ENCODE assay signal across 1 cellular context in the genomic region with DNA sequence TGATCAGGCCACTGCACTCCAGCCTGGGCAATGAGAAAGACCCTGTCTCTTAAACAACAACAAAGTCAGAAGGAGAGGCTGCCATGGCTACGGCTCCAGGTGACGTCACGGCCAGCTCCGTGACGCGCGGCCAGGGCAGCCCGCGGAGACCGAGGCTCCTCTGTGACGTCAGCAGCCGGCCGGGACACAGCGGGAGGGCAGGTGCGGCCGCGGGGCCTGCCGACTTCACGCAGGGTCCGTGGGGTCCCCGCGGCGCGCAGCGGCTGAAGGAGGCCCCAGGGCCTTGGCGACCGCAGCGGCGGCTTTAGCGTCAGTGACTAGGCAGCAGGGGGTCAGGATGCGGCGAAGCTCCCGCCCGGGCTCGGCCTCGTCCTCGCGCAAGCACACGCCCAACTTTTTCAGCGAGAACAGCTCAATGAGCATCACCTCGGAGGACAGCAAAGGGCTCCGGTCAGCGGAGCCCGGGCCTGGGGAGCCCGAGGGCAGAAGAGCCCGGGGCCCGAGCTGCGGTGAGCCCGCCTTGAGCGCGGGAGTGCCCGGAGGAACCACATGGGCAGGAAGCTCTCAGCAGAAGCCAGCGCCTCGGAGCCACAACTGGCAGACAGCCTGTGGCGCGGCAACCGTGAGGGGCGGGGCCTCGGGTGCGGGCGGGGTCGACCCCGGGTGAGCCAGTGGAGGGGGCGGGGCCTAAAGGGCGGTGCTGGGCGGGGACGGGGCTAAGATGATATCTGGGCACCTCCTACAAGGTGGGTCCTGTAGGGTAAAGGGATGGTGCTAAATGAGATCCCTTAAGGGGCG.
TF ChIP-seq lines count a peak whose summit lies in the region.

A gene with protein sequence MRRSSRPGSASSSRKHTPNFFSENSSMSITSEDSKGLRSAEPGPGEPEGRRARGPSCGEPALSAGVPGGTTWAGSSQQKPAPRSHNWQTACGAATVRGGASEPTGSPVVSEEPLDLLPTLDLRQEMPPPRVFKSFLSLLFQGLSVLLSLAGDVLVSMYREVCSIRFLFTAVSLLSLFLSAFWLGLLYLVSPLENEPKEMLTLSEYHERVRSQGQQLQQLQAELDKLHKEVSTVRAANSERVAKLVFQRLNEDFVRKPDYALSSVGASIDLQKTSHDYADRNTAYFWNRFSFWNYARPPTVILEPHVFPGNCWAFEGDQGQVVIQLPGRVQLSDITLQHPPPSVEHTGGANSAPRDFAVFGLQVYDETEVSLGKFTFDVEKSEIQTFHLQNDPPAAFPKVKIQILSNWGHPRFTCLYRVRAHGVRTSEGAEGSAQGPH (plus strand): TSS at position 163 of the 798 bp plus-strand sequence. CDS start 175 bp downstream, at position 338.

TF ChIP-seq in HepG2, 621 proteins besides CTCF, POLR2A, EP300 and RAD21 (continued from another document and continues in another):
- TF ChIP-seq KLF15 (CRISPR knock-in tag; IDR thresholded peaks at IDR 0.05; ENCODE audit: borderline replicate concordance): peak; percentile 97; the same call in 1 of the 2 replicates
- peak; percentile 73 for TF ChIP-seq ZNF768 (CRISPR knock-in tag; IDR thresholded peaks at IDR 0.05)
- TF ChIP-seq, protein P1, sequence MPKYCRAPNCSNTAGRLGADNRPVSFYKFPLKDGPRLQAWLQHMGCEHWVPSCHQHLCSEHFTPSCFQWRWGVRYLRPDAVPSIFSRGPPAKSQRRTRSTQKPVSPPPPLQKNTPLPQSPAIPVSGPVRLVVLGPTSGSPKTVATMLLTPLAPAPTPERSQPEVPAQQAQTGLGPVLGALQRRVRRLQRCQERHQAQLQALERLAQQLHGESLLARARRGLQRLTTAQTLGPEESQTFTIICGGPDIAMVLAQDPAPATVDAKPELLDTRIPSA (CRISPR knock-in tag; IDR thresholded peaks at IDR 0.05; ENCODE audit: borderline replicate concordance): peak; percentile 95
- TF ChIP-seq, protein P2, sequence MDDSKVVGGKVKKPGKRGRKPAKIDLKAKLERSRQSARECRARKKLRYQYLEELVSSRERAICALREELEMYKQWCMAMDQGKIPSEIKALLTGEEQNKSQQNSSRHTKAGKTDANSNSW (CRISPR knock-in tag; IDR thresholded peaks at IDR 0.05; ENCODE audit: borderline replicate concordance): peak; percentile 97
- TF ChIP-seq, protein P3, sequence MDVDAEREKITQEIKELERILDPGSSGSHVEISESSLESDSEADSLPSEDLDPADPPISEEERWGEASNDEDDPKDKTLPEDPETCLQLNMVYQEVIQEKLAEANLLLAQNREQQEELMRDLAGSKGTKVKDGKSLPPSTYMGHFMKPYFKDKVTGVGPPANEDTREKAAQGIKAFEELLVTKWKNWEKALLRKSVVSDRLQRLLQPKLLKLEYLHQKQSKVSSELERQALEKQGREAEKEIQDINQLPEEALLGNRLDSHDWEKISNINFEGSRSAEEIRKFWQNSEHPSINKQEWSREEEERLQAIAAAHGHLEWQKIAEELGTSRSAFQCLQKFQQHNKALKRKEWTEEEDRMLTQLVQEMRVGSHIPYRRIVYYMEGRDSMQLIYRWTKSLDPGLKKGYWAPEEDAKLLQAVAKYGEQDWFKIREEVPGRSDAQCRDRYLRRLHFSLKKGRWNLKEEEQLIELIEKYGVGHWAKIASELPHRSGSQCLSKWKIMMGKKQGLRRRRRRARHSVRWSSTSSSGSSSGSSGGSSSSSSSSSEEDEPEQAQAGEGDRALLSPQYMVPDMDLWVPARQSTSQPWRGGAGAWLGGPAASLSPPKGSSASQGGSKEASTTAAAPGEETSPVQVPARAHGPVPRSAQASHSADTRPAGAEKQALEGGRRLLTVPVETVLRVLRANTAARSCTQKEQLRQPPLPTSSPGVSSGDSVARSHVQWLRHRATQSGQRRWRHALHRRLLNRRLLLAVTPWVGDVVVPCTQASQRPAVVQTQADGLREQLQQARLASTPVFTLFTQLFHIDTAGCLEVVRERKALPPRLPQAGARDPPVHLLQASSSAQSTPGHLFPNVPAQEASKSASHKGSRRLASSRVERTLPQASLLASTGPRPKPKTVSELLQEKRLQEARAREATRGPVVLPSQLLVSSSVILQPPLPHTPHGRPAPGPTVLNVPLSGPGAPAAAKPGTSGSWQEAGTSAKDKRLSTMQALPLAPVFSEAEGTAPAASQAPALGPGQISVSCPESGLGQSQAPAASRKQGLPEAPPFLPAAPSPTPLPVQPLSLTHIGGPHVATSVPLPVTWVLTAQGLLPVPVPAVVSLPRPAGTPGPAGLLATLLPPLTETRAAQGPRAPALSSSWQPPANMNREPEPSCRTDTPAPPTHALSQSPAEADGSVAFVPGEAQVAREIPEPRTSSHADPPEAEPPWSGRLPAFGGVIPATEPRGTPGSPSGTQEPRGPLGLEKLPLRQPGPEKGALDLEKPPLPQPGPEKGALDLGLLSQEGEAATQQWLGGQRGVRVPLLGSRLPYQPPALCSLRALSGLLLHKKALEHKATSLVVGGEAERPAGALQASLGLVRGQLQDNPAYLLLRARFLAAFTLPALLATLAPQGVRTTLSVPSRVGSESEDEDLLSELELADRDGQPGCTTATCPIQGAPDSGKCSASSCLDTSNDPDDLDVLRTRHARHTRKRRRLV (CRISPR knock-in tag; IDR thresholded peaks at IDR 0.05): no peak
- TF ChIP-seq, protein P4, sequence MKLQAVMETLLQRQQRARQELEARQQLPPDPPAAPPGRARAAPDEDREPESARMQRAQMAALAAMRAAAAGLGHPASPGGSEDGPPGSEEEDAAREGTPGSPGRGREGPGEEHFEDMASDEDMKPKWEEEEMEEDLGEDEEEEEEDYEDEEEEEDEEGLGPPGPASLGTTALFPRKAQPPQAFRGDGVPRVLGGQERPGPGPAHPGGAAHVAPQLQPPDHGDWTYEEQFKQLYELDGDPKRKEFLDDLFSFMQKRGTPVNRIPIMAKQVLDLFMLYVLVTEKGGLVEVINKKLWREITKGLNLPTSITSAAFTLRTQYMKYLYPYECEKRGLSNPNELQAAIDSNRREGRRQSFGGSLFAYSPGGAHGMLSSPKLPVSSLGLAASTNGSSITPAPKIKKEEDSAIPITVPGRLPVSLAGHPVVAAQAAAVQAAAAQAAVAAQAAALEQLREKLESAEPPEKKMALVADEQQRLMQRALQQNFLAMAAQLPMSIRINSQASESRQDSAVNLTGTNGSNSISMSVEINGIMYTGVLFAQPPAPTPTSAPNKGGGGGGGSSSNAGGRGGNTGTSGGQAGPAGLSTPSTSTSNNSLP (IDR thresholded peaks at IDR 0.05; ENCODE audit: low read depth, low read length): no peak; the same call in 1 of the 2 replicates
- TF ChIP-seq, protein P5, sequence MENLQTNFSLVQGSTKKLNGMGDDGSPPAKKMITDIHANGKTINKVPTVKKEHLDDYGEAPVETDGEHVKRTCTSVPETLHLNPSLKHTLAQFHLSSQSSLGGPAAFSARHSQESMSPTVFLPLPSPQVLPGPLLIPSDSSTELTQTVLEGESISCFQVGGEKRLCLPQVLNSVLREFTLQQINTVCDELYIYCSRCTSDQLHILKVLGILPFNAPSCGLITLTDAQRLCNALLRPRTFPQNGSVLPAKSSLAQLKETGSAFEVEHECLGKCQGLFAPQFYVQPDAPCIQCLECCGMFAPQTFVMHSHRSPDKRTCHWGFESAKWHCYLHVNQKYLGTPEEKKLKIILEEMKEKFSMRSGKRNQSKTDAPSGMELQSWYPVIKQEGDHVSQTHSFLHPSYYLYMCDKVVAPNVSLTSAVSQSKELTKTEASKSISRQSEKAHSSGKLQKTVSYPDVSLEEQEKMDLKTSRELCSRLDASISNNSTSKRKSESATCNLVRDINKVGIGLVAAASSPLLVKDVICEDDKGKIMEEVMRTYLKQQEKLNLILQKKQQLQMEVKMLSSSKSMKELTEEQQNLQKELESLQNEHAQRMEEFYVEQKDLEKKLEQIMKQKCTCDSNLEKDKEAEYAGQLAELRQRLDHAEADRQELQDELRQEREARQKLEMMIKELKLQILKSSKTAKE (CRISPR knock-in tag; IDR thresholded peaks at IDR 0.05; ENCODE audit: borderline replicate concordance): peak; percentile 91
- TF ChIP-seq, protein P6, sequence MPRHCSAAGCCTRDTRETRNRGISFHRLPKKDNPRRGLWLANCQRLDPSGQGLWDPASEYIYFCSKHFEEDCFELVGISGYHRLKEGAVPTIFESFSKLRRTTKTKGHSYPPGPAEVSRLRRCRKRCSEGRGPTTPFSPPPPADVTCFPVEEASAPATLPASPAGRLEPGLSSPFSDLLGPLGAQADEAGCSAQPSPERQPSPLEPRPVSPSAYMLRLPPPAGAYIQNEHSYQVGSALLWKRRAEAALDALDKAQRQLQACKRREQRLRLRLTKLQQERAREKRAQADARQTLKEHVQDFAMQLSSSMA (CRISPR knock-in tag; IDR thresholded peaks at IDR 0.05): peak; percentile 97; the same call in 1 of the 2 replicates
- peak; percentile 85; the same call in 1 of the 2 replicates for TF ChIP-seq KMT2B (CRISPR knock-in tag; IDR thresholded peaks at IDR 0.05)
- no peak for TF ChIP-seq CBX5 (CRISPR knock-in tag; IDR thresholded peaks at IDR 0.05; ENCODE audit: borderline replicate concordance)
- TF ChIP-seq, protein P7, sequence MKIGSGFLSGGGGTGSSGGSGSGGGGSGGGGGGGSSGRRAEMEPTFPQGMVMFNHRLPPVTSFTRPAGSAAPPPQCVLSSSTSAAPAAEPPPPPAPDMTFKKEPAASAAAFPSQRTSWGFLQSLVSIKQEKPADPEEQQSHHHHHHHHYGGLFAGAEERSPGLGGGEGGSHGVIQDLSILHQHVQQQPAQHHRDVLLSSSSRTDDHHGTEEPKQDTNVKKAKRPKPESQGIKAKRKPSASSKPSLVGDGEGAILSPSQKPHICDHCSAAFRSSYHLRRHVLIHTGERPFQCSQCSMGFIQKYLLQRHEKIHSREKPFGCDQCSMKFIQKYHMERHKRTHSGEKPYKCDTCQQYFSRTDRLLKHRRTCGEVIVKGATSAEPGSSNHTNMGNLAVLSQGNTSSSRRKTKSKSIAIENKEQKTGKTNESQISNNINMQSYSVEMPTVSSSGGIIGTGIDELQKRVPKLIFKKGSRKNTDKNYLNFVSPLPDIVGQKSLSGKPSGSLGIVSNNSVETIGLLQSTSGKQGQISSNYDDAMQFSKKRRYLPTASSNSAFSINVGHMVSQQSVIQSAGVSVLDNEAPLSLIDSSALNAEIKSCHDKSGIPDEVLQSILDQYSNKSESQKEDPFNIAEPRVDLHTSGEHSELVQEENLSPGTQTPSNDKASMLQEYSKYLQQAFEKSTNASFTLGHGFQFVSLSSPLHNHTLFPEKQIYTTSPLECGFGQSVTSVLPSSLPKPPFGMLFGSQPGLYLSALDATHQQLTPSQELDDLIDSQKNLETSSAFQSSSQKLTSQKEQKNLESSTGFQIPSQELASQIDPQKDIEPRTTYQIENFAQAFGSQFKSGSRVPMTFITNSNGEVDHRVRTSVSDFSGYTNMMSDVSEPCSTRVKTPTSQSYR (CRISPR knock-in tag; IDR thresholded peaks at IDR 0.05; ENCODE audit: borderline replicate concordance): no peak; the same call in 1 of the 2 replicates
- TF ChIP-seq ZNF446 (CRISPR knock-in tag; IDR thresholded peaks at IDR 0.05): peak; percentile 98
- 0 out of 2 replicates have a peak, but pooled peaks have one; percentile 21 for TF ChIP-seq POGZ (CRISPR knock-in tag; IDR thresholded peaks at IDR 0.05)
- TF ChIP-seq PAX8 (CRISPR knock-in tag; IDR thresholded peaks at IDR 0.05; ENCODE audit: borderline replicate concordance): peak; percentile 32; the same call in 1 of the 2 replicates
- TF ChIP-seq, protein P8, sequence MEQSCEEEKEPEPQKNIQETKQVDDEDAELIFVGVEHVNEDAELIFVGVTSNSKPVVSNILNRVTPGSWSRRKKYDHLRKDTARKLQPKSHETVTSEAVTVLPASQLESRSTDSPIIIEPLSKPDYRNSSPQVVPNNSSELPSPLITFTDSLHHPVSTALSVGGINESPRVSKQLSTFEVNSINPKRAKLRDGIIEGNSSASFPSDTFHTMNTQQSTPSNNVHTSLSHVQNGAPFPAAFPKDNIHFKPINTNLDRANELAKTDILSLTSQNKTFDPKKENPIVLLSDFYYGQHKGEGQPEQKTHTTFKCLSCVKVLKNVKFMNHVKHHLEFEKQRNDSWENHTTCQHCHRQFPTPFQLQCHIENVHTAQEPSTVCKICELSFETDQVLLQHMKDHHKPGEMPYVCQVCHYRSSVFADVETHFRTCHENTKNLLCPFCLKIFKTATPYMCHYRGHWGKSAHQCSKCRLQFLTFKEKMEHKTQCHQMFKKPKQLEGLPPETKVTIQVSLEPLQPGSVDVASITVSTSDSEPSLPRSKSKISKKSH (CRISPR knock-in tag; IDR thresholded peaks at IDR 0.05; ENCODE audit: borderline replicate concordance): peak; percentile 98
- TF ChIP-seq MYC (CRISPR knock-in tag; IDR thresholded peaks at IDR 0.05; ENCODE audit: borderline replicate concordance): peak; percentile 93
- 0 out of 2 replicates have a peak, but pooled peaks have one; percentile 37 for TF ChIP-seq ZNF652 (CRISPR knock-in tag; IDR thresholded peaks at IDR 0.05; ENCODE audit: borderline replicate concordance, low read depth)
- TF ChIP-seq, protein P9, sequence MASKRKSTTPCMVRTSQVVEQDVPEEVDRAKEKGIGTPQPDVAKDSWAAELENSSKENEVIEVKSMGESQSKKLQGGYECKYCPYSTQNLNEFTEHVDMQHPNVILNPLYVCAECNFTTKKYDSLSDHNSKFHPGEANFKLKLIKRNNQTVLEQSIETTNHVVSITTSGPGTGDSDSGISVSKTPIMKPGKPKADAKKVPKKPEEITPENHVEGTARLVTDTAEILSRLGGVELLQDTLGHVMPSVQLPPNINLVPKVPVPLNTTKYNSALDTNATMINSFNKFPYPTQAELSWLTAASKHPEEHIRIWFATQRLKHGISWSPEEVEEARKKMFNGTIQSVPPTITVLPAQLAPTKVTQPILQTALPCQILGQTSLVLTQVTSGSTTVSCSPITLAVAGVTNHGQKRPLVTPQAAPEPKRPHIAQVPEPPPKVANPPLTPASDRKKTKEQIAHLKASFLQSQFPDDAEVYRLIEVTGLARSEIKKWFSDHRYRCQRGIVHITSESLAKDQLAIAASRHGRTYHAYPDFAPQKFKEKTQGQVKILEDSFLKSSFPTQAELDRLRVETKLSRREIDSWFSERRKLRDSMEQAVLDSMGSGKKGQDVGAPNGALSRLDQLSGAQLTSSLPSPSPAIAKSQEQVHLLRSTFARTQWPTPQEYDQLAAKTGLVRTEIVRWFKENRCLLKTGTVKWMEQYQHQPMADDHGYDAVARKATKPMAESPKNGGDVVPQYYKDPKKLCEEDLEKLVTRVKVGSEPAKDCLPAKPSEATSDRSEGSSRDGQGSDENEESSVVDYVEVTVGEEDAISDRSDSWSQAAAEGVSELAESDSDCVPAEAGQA (IDR thresholded peaks at IDR 0.05; ENCODE audit: low read depth): peak; percentile 99
- TF ChIP-seq, protein P9 (CRISPR knock-in tag; IDR thresholded peaks at IDR 0.05; ENCODE audit: borderline replicate concordance): peak; percentile 99
- TF ChIP-seq NFKBIZ (CRISPR knock-in tag; IDR thresholded peaks at IDR 0.05): 0 out of 2 replicates have a peak, but pooled peaks have one; percentile 80
- 0 out of 2 replicates have a peak, but pooled peaks have one; percentile 36 for TF ChIP-seq ATRX (CRISPR knock-in tag; IDR thresholded peaks at IDR 0.05; ENCODE audit: borderline replicate concordance)
